Comparison of ENCODE assay signal across 1 cellular context in the genomic region with DNA sequence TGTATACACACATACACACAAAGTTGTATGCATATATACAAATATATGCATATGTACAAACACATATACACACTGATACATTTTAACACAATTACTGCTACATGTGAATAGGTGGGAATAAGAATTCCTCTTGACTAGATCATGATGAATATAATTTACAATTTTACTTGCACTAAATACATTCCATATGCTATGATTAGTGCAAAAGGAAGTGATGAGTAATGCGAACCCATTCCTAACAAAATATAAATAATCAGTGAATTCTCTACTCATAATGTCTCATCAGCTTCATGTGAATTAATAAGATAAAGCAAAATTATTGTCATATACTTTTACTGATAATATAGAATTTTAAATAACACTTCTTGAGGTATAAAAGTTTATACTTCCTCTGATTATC.
TF ChIP-seq lines count a peak whose summit lies in the region.

No MANE protein-coding gene starts in this region.

TF ChIP-seq in GM23338, 12 proteins besides CTCF, POLR2A, EP300 and RAD21 (continued from another document):
- TF ChIP-seq, protein P1, sequence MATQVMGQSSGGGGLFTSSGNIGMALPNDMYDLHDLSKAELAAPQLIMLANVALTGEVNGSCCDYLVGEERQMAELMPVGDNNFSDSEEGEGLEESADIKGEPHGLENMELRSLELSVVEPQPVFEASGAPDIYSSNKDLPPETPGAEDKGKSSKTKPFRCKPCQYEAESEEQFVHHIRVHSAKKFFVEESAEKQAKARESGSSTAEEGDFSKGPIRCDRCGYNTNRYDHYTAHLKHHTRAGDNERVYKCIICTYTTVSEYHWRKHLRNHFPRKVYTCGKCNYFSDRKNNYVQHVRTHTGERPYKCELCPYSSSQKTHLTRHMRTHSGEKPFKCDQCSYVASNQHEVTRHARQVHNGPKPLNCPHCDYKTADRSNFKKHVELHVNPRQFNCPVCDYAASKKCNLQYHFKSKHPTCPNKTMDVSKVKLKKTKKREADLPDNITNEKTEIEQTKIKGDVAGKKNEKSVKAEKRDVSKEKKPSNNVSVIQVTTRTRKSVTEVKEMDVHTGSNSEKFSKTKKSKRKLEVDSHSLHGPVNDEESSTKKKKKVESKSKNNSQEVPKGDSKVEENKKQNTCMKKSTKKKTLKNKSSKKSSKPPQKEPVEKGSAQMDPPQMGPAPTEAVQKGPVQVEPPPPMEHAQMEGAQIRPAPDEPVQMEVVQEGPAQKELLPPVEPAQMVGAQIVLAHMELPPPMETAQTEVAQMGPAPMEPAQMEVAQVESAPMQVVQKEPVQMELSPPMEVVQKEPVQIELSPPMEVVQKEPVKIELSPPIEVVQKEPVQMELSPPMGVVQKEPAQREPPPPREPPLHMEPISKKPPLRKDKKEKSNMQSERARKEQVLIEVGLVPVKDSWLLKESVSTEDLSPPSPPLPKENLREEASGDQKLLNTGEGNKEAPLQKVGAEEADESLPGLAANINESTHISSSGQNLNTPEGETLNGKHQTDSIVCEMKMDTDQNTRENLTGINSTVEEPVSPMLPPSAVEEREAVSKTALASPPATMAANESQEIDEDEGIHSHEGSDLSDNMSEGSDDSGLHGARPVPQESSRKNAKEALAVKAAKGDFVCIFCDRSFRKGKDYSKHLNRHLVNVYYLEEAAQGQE (IDR thresholded peaks at IDR 0.05; ENCODE audit: unreplicated experiment), result no peak
- TF ChIP-seq, protein P2, sequence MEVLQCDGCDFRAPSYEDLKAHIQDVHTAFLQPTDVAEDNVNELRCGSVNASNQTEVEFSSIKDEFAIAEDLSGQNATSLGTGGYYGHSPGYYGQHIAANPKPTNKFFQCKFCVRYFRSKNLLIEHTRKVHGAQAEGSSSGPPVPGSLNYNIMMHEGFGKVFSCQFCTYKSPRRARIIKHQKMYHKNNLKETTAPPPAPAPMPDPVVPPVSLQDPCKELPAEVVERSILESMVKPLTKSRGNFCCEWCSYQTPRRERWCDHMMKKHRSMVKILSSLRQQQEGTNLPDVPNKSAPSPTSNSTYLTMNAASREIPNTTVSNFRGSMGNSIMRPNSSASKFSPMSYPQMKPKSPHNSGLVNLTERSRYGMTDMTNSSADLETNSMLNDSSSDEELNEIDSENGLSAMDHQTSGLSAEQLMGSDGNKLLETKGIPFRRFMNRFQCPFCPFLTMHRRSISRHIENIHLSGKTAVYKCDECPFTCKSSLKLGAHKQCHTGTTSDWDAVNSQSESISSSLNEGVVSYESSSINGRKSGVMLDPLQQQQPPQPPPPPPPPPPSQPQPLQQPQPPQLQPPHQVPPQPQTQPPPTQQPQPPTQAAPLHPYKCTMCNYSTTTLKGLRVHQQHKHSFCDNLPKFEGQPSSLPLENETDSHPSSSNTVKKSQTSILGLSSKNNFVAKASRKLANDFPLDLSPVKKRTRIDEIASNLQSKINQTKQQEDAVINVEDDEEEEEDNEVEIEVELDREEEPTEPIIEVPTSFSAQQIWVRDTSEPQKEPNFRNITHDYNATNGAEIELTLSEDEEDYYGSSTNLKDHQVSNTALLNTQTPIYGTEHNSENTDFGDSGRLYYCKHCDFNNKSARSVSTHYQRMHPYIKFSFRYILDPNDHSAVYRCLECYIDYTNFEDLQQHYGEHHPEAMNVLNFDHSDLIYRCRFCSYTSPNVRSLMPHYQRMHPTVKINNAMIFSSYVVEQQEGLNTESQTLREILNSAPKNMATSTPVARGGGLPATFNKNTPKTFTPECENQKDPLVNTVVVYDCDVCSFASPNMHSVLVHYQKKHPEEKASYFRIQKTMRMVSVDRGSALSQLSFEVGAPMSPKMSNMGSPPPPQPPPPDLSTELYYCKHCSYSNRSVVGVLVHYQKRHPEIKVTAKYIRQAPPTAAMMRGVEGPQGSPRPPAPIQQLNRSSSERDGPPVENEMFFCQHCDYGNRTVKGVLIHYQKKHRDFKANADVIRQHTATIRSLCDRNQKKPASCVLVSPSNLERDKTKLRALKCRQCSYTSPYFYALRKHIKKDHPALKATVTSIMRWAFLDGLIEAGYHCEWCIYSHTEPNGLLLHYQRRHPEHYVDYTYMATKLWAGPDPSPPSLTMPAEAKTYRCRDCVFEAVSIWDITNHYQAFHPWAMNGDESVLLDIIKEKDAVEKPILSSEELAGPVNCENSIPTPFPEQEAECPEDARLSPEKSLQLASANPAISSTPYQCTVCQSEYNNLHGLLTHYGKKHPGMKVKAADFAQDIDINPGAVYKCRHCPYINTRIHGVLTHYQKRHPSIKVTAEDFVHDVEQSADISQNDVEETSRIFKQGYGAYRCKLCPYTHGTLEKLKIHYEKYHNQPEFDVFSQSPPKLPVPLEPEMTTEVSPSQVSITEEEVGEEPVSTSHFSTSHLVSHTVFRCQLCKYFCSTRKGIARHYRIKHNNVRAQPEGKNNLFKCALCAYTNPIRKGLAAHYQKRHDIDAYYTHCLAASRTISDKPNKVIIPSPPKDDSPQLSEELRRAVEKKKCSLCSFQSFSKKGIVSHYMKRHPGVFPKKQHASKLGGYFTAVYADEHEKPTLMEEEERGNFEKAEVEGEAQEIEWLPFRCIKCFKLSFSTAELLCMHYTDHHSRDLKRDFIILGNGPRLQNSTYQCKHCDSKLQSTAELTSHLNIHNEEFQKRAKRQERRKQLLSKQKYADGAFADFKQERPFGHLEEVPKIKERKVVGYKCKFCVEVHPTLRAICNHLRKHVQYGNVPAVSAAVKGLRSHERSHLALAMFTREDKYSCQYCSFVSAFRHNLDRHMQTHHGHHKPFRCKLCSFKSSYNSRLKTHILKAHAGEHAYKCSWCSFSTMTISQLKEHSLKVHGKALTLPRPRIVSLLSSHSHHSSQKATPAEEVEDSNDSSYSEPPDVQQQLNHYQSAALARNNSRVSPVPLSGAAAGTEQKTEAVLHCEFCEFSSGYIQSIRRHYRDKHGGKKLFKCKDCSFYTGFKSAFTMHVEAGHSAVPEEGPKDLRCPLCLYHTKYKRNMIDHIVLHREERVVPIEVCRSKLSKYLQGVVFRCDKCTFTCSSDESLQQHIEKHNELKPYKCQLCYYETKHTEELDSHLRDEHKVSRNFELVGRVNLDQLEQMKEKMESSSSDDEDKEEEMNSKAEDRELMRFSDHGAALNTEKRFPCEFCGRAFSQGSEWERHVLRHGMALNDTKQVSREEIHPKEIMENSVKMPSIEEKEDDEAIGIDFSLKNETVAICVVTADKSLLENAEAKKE (CRISPR knock-in tag; IDR thresholded peaks at IDR 0.05), result no peak
- TF ChIP-seq STAT1 (IDR thresholded peaks at IDR 0.05; ENCODE audit: unreplicated experiment), result no peak
- TF ChIP-seq POLR2AphosphoS5 (IDR thresholded peaks at IDR 0.05; ENCODE audit: low read depth), result no peak
- TF ChIP-seq, protein P3, sequence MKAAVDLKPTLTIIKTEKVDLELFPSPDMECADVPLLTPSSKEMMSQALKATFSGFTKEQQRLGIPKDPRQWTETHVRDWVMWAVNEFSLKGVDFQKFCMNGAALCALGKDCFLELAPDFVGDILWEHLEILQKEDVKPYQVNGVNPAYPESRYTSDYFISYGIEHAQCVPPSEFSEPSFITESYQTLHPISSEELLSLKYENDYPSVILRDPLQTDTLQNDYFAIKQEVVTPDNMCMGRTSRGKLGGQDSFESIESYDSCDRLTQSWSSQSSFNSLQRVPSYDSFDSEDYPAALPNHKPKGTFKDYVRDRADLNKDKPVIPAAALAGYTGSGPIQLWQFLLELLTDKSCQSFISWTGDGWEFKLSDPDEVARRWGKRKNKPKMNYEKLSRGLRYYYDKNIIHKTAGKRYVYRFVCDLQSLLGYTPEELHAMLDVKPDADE (IDR thresholded peaks at IDR 0.05), result no peak
- TF ChIP-seq NANOG (IDR thresholded peaks at IDR 0.05; ENCODE audit: borderline replicate concordance), result no peak
- TF ChIP-seq EZH2 (IDR thresholded peaks at IDR 0.05; ENCODE audit: low read depth, unreplicated experiment), result no peak
- no peak for TF ChIP-seq CREB1 (CRISPR knock-in tag; IDR thresholded peaks at IDR 0.05; ENCODE audit: low read depth)
